Comparison of ENCODE assay signal across 9 cellular contexts in the genomic region with DNA sequence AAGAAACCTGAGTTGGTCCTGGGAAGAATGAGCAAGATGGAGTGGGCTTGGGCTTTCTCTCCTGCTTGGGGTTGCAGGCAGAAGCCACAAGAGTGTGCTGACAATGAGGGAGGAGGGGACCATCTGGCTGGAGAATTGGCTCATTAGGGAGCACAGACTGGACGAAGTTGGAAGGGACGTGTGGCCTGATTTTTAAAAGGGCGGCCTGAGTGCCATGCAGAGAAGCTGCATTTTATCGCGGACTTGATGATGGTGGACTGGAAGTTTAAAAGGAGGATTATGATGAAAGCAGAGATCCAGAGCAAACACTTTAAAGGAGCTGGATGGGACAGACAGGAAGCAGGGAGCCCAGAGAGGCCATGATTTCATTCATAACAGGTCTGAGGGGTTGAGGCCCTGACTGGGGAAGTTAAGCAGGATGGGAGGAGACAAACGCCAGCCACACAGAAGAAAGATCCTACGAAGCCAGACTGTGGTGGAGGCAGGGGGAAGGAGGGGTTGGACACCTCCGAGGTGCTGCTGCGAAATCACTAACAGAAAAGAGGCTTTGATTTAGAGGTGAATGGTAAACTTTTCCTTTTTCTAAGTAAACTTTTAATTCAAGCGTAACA. TPM values are rescaled to one million over a fixed set of nuclear protein-coding genes. Genes with fewer than 3 reads are reported as not detected.
DNase-seq lines count a peak whose midpoint lies in the region; ATAC-seq and TF ChIP-seq lines count a peak whose summit lies in the region.
"Had no signal": no experiment of that assay in that cellular context is flagged by ENCODE, and none has a peak within 500 bp of the region (broad histone marks: within the 10 kb centered on the region; RNA-seq: fewer than 3 reads in every experiment).

No MANE protein-coding gene starts in this region.

- H3K4me3 ChIP-seq in esophagus muscularis mucosa, result no peak overlapping the region
- no peak overlapping the region for H3K4me3 ChIP-seq in skeletal muscle satellite cell (ENCODE audit: low read length)

- intact Hi-C loops in esophagus muscularis mucosa (cut with DNase I) (no loop called here), left colon (cut with DNase I, micrococcal nuclease) (no loop called here), head of caudate nucleus (cut with DNase I) (no loop called here)

- no peak for TF ChIP-seq CTCF in esophagus muscularis mucosa (IDR thresholded peaks at IDR 0.05)

- peak; percentile 8 for ATAC-seq in HG02840 (IDR thresholded peaks at IDR 0.05; ENCODE audit: low FRiP score, unreplicated experiment)
- no peak for ATAC-seq in left colon

- H3K27me3 ChIP-seq in esophagus muscularis mucosa, result no peaks in the 10 kb centered on the region
- H3K27me3 ChIP-seq in skeletal muscle satellite cell (ENCODE audit: control insufficient read depth, insufficient read depth, low read length), result no peaks in the 10 kb centered on the region

- peak overlapping the region; percentile 48 to 77 (median 62) for H3K27ac ChIP-seq in esophagus muscularis mucosa (replicated peaks in 1 of 4)

- H3K36me3 ChIP-seq in esophagus muscularis mucosa (no peaks in the 10 kb centered on the region), skeletal muscle satellite cell (ENCODE audit: insufficient read depth, low read length) (no peaks in the 10 kb centered on the region)

- 81% methylated on average over 10 of the region's 10 CpGs for WGBS in esophagus muscularis mucosa

- H3K4me2 ChIP-seq in skeletal muscle satellite cell (ENCODE audit: low read length), result peak overlapping the region; percentile 61

- TF ChIP-seq EP300 in esophagus muscularis mucosa (IDR thresholded peaks at IDR 0.05), result no peak

- TF ChIP-seq POLR2A in esophagus muscularis mucosa (IDR thresholded peaks at IDR 0.05; ENCODE audit: low read depth), result no peak

- H3K9ac ChIP-seq in skeletal muscle satellite cell (ENCODE audit: low read depth, low read length), result peak overlapping the region; percentile 38

- peak; percentile 23 for DNase-seq in SKM-1 (lab: John Stamatoyannopoulos, UW; ENCODE audit: unreplicated experiment)
- no peak for DNase-seq in esophagus muscularis mucosa (ENCODE audit: extremely low spot score)
- no peak for DNase-seq in left colon
- no peak for DNase-seq in head of caudate nucleus
- no peak for DNase-seq in SW 1271 (lab: John Stamatoyannopoulos, UW)
- no peak for DNase-seq in NCI-H1048 (lab: John Stamatoyannopoulos, UW)
- DNase-seq: NCI-H2107 had no signal

- H3K4me1 ChIP-seq in esophagus muscularis mucosa (peaks cover 0 to 27% (median 18%) of the 10 kb centered on the region in 4 donors), skeletal muscle satellite cell (ENCODE audit: control insufficient read depth, insufficient read depth, low read length) (peaks cover 17% of the 10 kb centered on the region)

- H3K9me3 ChIP-seq in esophagus muscularis mucosa (no peaks in the 10 kb centered on the region), skeletal muscle satellite cell (replicated peaks; ENCODE audit: low read length) (no peaks in the 10 kb centered on the region)

RNA-seq across cellular contexts. Expression of gene TLNRD1, which starts 23.6 kb away (rescaled TPM):
- 10 to 100 TPM; 15.8 to 45.7 (median 33.1) TPM for total RNA-seq in esophagus muscularis mucosa
- 8.9 and 10.7 TPM in 2 replicates for total RNA-seq in skeletal muscle satellite cell (2012; rRNA removed)
- 10 to 100 TPM; 23.8 to 24.3 TPM for total RNA-seq in left colon

RNA-seq across cellular contexts. Expression of gene MESD, which starts 34.8 kb away (rescaled TPM):
- total RNA-seq in esophagus muscularis mucosa (10 to 100 TPM; 14.1 to 17.4 (median 14.5) TPM), left colon (10 to 100 TPM; 21.2 TPM)
- 13.3 and 16.0 TPM in 2 replicates for total RNA-seq in skeletal muscle satellite cell (2012; rRNA removed)
